In genomic region chr19:378706-379105, GRCh38 we compare ENCODE assay signal across 1 cellular context.
TF ChIP-seq lines count a peak whose summit lies in the region.

No MANE protein-coding gene starts in this region.

TF ChIP-seq in A549, 52 proteins besides CTCF, POLR2A, EP300 and RAD21 (continued from another document):
- no peak for TF ChIP-seq NPAS2 (CRISPR knock-in tag; IDR thresholded peaks at IDR 0.05; ENCODE audit: borderline replicate concordance)
